In the genomic region with DNA sequence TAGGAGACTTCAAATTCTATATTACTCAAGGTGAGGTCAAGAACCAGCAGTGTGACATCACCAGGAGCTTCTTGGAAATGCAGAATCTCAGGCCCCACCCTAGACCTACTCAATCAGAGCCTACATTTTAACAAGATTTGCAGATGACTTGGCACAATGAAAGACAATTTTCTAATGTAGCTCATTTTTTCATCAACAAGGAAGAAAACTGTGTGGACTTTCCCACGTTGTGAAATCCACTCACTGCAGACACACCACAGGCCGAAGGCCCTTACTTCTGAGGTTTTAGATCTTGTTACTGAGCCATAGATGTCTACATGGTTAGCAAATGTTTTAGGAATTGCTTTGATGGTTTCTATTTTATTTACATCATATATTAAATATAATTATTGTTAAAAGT, we compare ENCODE assay signal across 26 cellular contexts. TPM values are rescaled to one million over a fixed set of nuclear protein-coding genes. Genes with fewer than 3 reads are reported as not detected.
"Had no signal": no experiment of that assay in that cellular context is flagged by ENCODE, and none has a peak within 500 bp of the region (broad histone marks: within the 10 kb centered on the region; RNA-seq: fewer than 3 reads in every experiment).

No MANE protein-coding gene starts in this region.

- ATAC-seq: activated CD8-positive, alpha-beta T cell treated with anti-CD3 and anti-CD28 coated beads for 36 hours; activated naive CD8-positive, alpha-beta T cell treated with anti-CD3 and anti-CD28 coated beads, Interleukin-2, amount 50 U/mL, for 24 hours; effector memory CD8-positive, alpha-beta T cell; gastroesophageal sphincter; heart right ventricle; left colon; lower lobe of right lung had no signal

- H3K9me3 ChIP-seq: ascending aorta, gastroesophageal sphincter, lower lobe of right lung, tibial artery had no signal

- H3K36me3 ChIP-seq: ascending aorta, cardiac muscle cell, gastroesophageal sphincter, heart right ventricle, lower lobe of right lung, tibial artery had no signal

- H3K4me3 ChIP-seq: ascending aorta, cardiac muscle cell, gastroesophageal sphincter, heart right ventricle, lower lobe of right lung, tibial artery had no signal

- H3K27me3 ChIP-seq: ascending aorta, cardiac muscle cell, gastroesophageal sphincter, heart right ventricle, tibial artery had no signal

- H3K27ac ChIP-seq: ascending aorta, cardiac muscle cell, gastroesophageal sphincter, heart right ventricle, lower lobe of right lung, tibial artery had no signal

- H3K4me1 ChIP-seq: ascending aorta, lower lobe of right lung, tibial artery had no signal

- DNase-seq: activated CD4-positive, alpha-beta T cell treated with anti-CD3 and anti-CD28 coated beads for 48 hours; activated CD4-positive, CD25-positive, alpha-beta regulatory T cell; activated CD8-positive, alpha-beta T cell treated with anti-CD3 and anti-CD28 coated beads for 36 hours; activated effector memory CD4-positive, alpha-beta T cell treated with Interleukin-2 at 50 U/mL for 16 hours; activated naive CD4-positive, alpha-beta T cell treated with anti-CD3 and anti-CD28 coated beads, Interleukin-2, amount 10 ng/mL, durations not matched to agents 7 days and 5 days; activated naive CD8-positive, alpha-beta T cell treated with anti-CD3 and anti-CD28 coated beads, Interleukin-2, amount 50 U/mL, for 24 hours; activated T-cell treated with anti-CD3 and anti-CD28 coated beads, Interleukin-2, amount 50 U/mL, for 1 hour; dermis blood vessel endothelial cell; effector memory CD8-positive, alpha-beta T cell; heart right ventricle; left colon; lower lobe of right lung; midbrain; nephron progenitor cell; occipital lobe; posterior cingulate gyrus; retina; stimulated activated CD4-positive, alpha-beta T cell treated with anti-CD3 and anti-CD28 coated beads, Interleukin-12 subunit alpha, Interleukin-12 subunit beta, amount 100 ng/mL, for 4 hours; stimulated activated CD4-positive, alpha-beta T cell treated with anti-CD3 and anti-CD28 coated beads, Interleukin-1b, Interleukin-23, amount 100 ng/mL, for 48 hours; stimulated activated naive CD4-positive, alpha-beta T cell treated with Interleukin-2 at 50 U/mL for 16 hours; T-helper 1 cell; T-helper 9 cell; tibial artery had no signal

RNA-seq across cellular contexts. Expression of a gene that starts 18.3 kb away (rescaled TPM):
- total RNA-seq: activated CD8-positive, alpha-beta T cell treated with anti-CD3 and anti-CD28 coated beads for 36 hours had no signal
